Comparison of ENCODE assay signal across 16 cellular contexts in genomic region chr1:174535207-174535606, GRCh38.
A peak's percentile ranks its signal among the peaks of the same experiment; 100 is the strongest.
DNase-seq lines count a peak whose midpoint lies in the region; ATAC-seq and TF ChIP-seq lines count a peak whose summit lies in the region.
"Had no signal": no experiment of that assay in that cellular context is flagged by ENCODE, and none has a peak within 500 bp of the region (broad histone marks: within the 10 kb centered on the region; RNA-seq: fewer than 3 reads in every experiment).

No MANE protein-coding gene starts in this region.

- no peak for TF ChIP-seq POLR2A in heart left ventricle (IDR thresholded peaks at IDR 0.05)

- H3K27ac Mint-ChIP-seq in activated T-cell treated with anti-CD3 and anti-CD28 coated beads, Interleukin-2, amount 50 U/mL, for 72 hours = no peak overlapping the region

- peaks cover 12 to 29% of the 10 kb centered on the region in 2 donors for H3K36me3 Mint-ChIP-seq in activated T-cell treated with anti-CD3 and anti-CD28 coated beads, Interleukin-2, amount 50 U/mL, for 72 hours (ENCODE audit: insufficient read depth in 2 of 2)

- H3K9ac ChIP-seq in adipocyte (ENCODE audit: low read length) = no peak overlapping the region

- H3K4me3 Mint-ChIP-seq in activated T-cell treated with anti-CD3 and anti-CD28 coated beads, Interleukin-2, amount 50 U/mL, for 72 hours = no peak overlapping the region

- ATAC-seq in heart left ventricle (peak in 3 of 4 donors; percentile 53 to 80 (median 57)), GM21576 (IDR thresholded peaks at IDR 0.05; ENCODE audit: unreplicated experiment) (no peak)
- ATAC-seq in activated T-cell treated with anti-CD3 and anti-CD28 coated beads, Interleukin-2, amount 50 U/mL, for 72 hours (replicated peaks in 1 of 2) = no peak

- H3K27me3 Mint-ChIP-seq in activated T-cell treated with anti-CD3 and anti-CD28 coated beads, Interleukin-2, amount 50 U/mL, for 72 hours (ENCODE audit: low read depth) = no peaks in the 10 kb centered on the region

- 45 to 65% (median 52%) methylated on average over 2 of the region's 2 CpGs for WGBS in heart left ventricle, 4 donors

- H3K27ac ChIP-seq in heart left ventricle = no peak overlapping the region
- H3K27ac ChIP-seq: C4-2B, SJCRH30 had no signal

- H3K4me1 ChIP-seq in heart left ventricle = peaks cover 0 to 9% (median 0%) of the 10 kb centered on the region in 12 donors
- no peaks in the 10 kb centered on the region for H3K4me1 ChIP-seq in adipocyte (ENCODE audit: control insufficient read depth, insufficient read depth, low read length)
- H3K4me1 ChIP-seq: SJCRH30 had no signal

- peaks cover 0 to 43% (median 16%) of the 10 kb centered on the region in 12 donors for H3K9me3 ChIP-seq in heart left ventricle
- H3K9me3 ChIP-seq in adipocyte (ENCODE audit: control insufficient read depth, low read length) = peaks cover 11% of the 10 kb centered on the region
- H3K9me3 ChIP-seq: MG63, SJCRH30 had no signal

- H3K36me3 ChIP-seq in heart left ventricle = peaks cover 0 to 3% (median 0%) of the 10 kb centered on the region in 9 donors
- H3K36me3 ChIP-seq in adipocyte (ENCODE audit: control insufficient read depth, insufficient read depth, low read length, severe bottlenecking) = no peaks in the 10 kb centered on the region
- H3K36me3 ChIP-seq: MG63, SJCRH30 had no signal

- intact Hi-C loops in heart left ventricle (cut with DNase I) = no loop called here
- intact Hi-C loops in cardiac septum (cut with DNase I) = no loop called here

- TF ChIP-seq CTCF in heart left ventricle (IDR thresholded peaks at IDR 0.05) (no peak), fibroblast of mammary gland (conservative IDR thresholded peaks at IDR 0.05; ENCODE audit: control insufficient read depth, insufficient read depth, low read depth, low read length) (no peak), retinal pigment epithelial cell (conservative IDR thresholded peaks at IDR 0.05; ENCODE audit: low read depth, low read length) (no peak)

- DNase-seq in heart left ventricle (no peak), cardiac septum (ENCODE audit: low spot score) (no peak), adipocyte (ENCODE audit: low read depth) (peak; percentile 7), fibroblast of mammary gland (ENCODE audit: low read depth) (peak; percentile 28), retinal pigment epithelial cell (ENCODE audit: low read depth) (peak; percentile 22), SW 1271 (lab: John Stamatoyannopoulos, UW) (no peak)
- DNase-seq in activated T-cell treated with anti-CD3 and anti-CD28 coated beads, Interleukin-2, amount 50 U/mL, for 72 hours = no peak
- DNase-seq: KG1, MG63, NCI-H1105, NCI-H187, NCI-H446 treated with DMSO at 0.1 percent for 48 hours, NCI-H82, SJCRH30 had no signal

- H3K27me3 ChIP-seq in heart left ventricle = no peaks in the 10 kb centered on the region
- H3K27me3 ChIP-seq in adipocyte (replicated peaks; ENCODE audit: control insufficient read depth, insufficient read depth, low read length) = no peaks in the 10 kb centered on the region
- H3K27me3 ChIP-seq: SJCRH30 had no signal

- H3K4me3 ChIP-seq in heart left ventricle (no peak overlapping the region), adipocyte (ENCODE audit: low read length) (no peak overlapping the region), fibroblast of mammary gland (ENCODE audit: control insufficient read depth, low read depth, low read length) (no peak overlapping the region), retinal pigment epithelial cell (ENCODE audit: low read length) (no peak overlapping the region)
- H3K4me3 ChIP-seq: MG63, SJCRH30 had no signal

- no peaks in the 10 kb centered on the region for H3K4me1 Mint-ChIP-seq in activated T-cell treated with anti-CD3 and anti-CD28 coated beads, Interleukin-2, amount 50 U/mL, for 72 hours (ENCODE audit: low read depth)

- peaks cover 17% of the 10 kb centered on the region in 2 donors for H3K9me3 Mint-ChIP-seq in activated T-cell treated with anti-CD3 and anti-CD28 coated beads, Interleukin-2, amount 50 U/mL, for 72 hours

Comparison
In these comparisons a context has a peak if more than half of its experiments do, and no peak if none do; other contexts are left out.
1. ATAC-seq: peak in heart left ventricle (3 of 4); none in GM21576 (single experiment) and activated T-cell treated with anti-CD3 and anti-CD28 coated beads, Interleukin-2, amount 50 U/mL, for 72 hours (0 of 2).
2. DNase-seq: peak in adipocyte (single experiment), fibroblast of mammary gland (single experiment) and retinal pigment epithelial cell (single experiment); none in heart left ventricle (0 of 5), cardiac septum (single experiment), SW 1271 (0 of 2) and activated T-cell treated with anti-CD3 and anti-CD28 coated beads, Interleukin-2, amount 50 U/mL, for 72 hours (0 of 2).